In genomic region chr18:73790582-73790981, GRCh38 we compare ENCODE assay signal across 32 cellular contexts.
"Had no signal": no experiment of that assay in that cellular context is flagged by ENCODE, and none has a peak within 500 bp of the region (broad histone marks: within the 10 kb centered on the region; RNA-seq: fewer than 3 reads in every experiment).

No MANE protein-coding gene starts in this region.

- H3K4me3 ChIP-seq: heart left ventricle, pancreas, prostate gland, sigmoid colon, thyroid gland, upper lobe of left lung, vagina had no signal

- H3K9me3 Mint-ChIP-seq: activated naive CD4-positive, alpha-beta T cell treated with anti-CD3 and anti-CD28 coated beads, Interleukin-2, amount 10 ng/mL, durations not matched to agents 7 days and 5 days; activated naive CD8-positive, alpha-beta T cell treated with anti-CD3 and anti-CD28 coated beads, Interleukin-2, amount 10 ng/mL, durations not matched to agents 7 days and 5 days; activated T-cell treated with anti-CD3 and anti-CD28 coated beads, Interleukin-2, amount 50 U/mL, for 72 hours; memory B cell; stimulated activated memory B cell treated with anti-CD40 and anti-IgM and Interleukin-4, amounts not matched to agents 10 μg/mL and 1 μg/mL and 100 μg/mL, for 72 hours; stimulated activated naive CD8-positive, alpha-beta T cell treated with anti-CD3 and anti-CD28 coated beads, Interleukin-15, amount 100 ng/mL, for 72 hours had no signal

- H3K36me3 Mint-ChIP-seq: activated naive CD4-positive, alpha-beta T cell treated with anti-CD3 and anti-CD28 coated beads, Interleukin-2, amount 10 ng/mL, durations not matched to agents 7 days and 5 days; activated naive CD8-positive, alpha-beta T cell treated with anti-CD3 and anti-CD28 coated beads, Interleukin-2, amount 10 ng/mL, durations not matched to agents 7 days and 5 days; immature natural killer cell; memory B cell; naive thymus-derived CD4-positive, alpha-beta T cell; stimulated activated memory B cell treated with anti-CD40 and anti-IgM and Interleukin-4, amounts not matched to agents 10 μg/mL and 1 μg/mL and 100 μg/mL, for 72 hours had no signal

- H3K27ac ChIP-seq: brain microvascular endothelial cell, heart left ventricle, pancreas, prostate gland, sigmoid colon, thyroid gland, upper lobe of left lung, vagina had no signal

- ATAC-seq: activated T-cell treated with anti-CD3 and anti-CD28 coated beads, Interleukin-2, amount 50 U/mL, for 72 hours; heart left ventricle; naive thymus-derived CD4-positive, alpha-beta T cell; pancreas; stimulated activated memory B cell treated with anti-CD40 and anti-IgM and Interleukin-4, amounts not matched to agents 10 μg/mL and 1 μg/mL and 100 μg/mL, for 72 hours; stimulated activated naive CD8-positive, alpha-beta T cell treated with anti-CD3 and anti-CD28 coated beads, Interleukin-15, amount 100 ng/mL, for 72 hours had no signal

- H3K27ac Mint-ChIP-seq: activated naive CD4-positive, alpha-beta T cell treated with anti-CD3 and anti-CD28 coated beads, Interleukin-2, amount 10 ng/mL, durations not matched to agents 7 days and 5 days; activated naive CD8-positive, alpha-beta T cell treated with anti-CD3 and anti-CD28 coated beads, Interleukin-2, amount 10 ng/mL, durations not matched to agents 7 days and 5 days; activated T-cell treated with anti-CD3 and anti-CD28 coated beads, Interleukin-2, amount 50 U/mL, for 72 hours; immature natural killer cell; memory B cell; naive thymus-derived CD4-positive, alpha-beta T cell; stimulated activated memory B cell treated with anti-CD40 and anti-IgM and Interleukin-4, amounts not matched to agents 10 μg/mL and 1 μg/mL and 100 μg/mL, for 72 hours; stimulated activated naive CD8-positive, alpha-beta T cell treated with anti-CD3 and anti-CD28 coated beads, Interleukin-15, amount 100 ng/mL, for 72 hours had no signal

- H3K4me3 Mint-ChIP-seq: activated naive CD4-positive, alpha-beta T cell treated with anti-CD3 and anti-CD28 coated beads, Interleukin-2, amount 10 ng/mL, durations not matched to agents 7 days and 5 days; activated naive CD8-positive, alpha-beta T cell treated with anti-CD3 and anti-CD28 coated beads, Interleukin-2, amount 10 ng/mL, durations not matched to agents 7 days and 5 days; activated T-cell treated with anti-CD3 and anti-CD28 coated beads, Interleukin-2, amount 50 U/mL, for 72 hours; immature natural killer cell; memory B cell; naive thymus-derived CD4-positive, alpha-beta T cell; stimulated activated memory B cell treated with anti-CD40 and anti-IgM and Interleukin-4, amounts not matched to agents 10 μg/mL and 1 μg/mL and 100 μg/mL, for 72 hours; stimulated activated naive CD8-positive, alpha-beta T cell treated with anti-CD3 and anti-CD28 coated beads, Interleukin-15, amount 100 ng/mL, for 72 hours had no signal

- FAIRE-seq: astrocyte, pancreas, small intestine had no signal

- DNase-seq: activated CD4-positive, alpha-beta T cell treated with anti-CD3 and anti-CD28 coated beads for 4 hours; activated CD4-positive, alpha-beta T cell treated with anti-CD3 and anti-CD28 coated beads, Interleukin-2, amount 50 U/mL, for 4 hours; activated effector memory CD4-positive, alpha-beta T cell treated with Interleukin-2 at 50 U/mL for 16 hours; activated naive CD4-positive, alpha-beta T cell treated with anti-CD3 and anti-CD28 coated beads, Interleukin-2, amount 10 ng/mL, durations not matched to agents 7 days and 5 days; activated naive CD8-positive, alpha-beta T cell treated with anti-CD3 and anti-CD28 coated beads, Interleukin-2, amount 10 ng/mL, durations not matched to agents 7 days and 5 days; activated T-cell treated with anti-CD3 and anti-CD28 coated beads for 4 hours; activated T-cell treated with anti-CD3 and anti-CD28 coated beads, Interleukin-2, amount 50 U/mL, for 72 hours; amniotic stem cell; brain microvascular endothelial cell; caudate nucleus; heart left ventricle; hypothalamus; immature natural killer cell; midbrain; naive thymus-derived CD4-positive, alpha-beta T cell; nucleus accumbens; pancreas; retina; sigmoid colon; small intestine; stimulated activated CD4-positive, alpha-beta T cell treated with anti-CD3 and anti-CD28 coated beads, Interleukin-1b, Interleukin-23, amount 100 ng/mL, for 48 hours; stimulated activated CD4-positive, alpha-beta T cell treated with anti-CD3 and anti-CD28 coated beads, Interleukin-4, amount 100 ng/mL, for 4 hours; stimulated activated CD8-positive, alpha-beta memory T cell treated with anti-CD3 and anti-CD28 coated beads, Interleukin-4, amount 100 ng/mL, for 48 hours; stimulated activated naive CD8-positive, alpha-beta T cell treated with anti-CD3 and anti-CD28 coated beads, Interleukin-15, amount 100 ng/mL, for 72 hours; substantia nigra; thyroid gland; upper lobe of left lung had no signal

- H3K27me3 Mint-ChIP-seq: activated naive CD4-positive, alpha-beta T cell treated with anti-CD3 and anti-CD28 coated beads, Interleukin-2, amount 10 ng/mL, durations not matched to agents 7 days and 5 days; stimulated activated memory B cell treated with anti-CD40 and anti-IgM and Interleukin-4, amounts not matched to agents 10 μg/mL and 1 μg/mL and 100 μg/mL, for 72 hours; stimulated activated naive CD8-positive, alpha-beta T cell treated with anti-CD3 and anti-CD28 coated beads, Interleukin-15, amount 100 ng/mL, for 72 hours had no signal

- H3K27me3 ChIP-seq: brain microvascular endothelial cell, heart left ventricle, pancreas, sigmoid colon, thyroid gland, upper lobe of left lung, vagina had no signal

- H3K9me3 ChIP-seq: heart left ventricle, pancreas, prostate gland, sigmoid colon, thyroid gland, upper lobe of left lung, vagina had no signal

- H3K36me3 ChIP-seq: brain microvascular endothelial cell, heart left ventricle, pancreas, prostate gland, sigmoid colon, thyroid gland, upper lobe of left lung, vagina had no signal

- H3K4me1 ChIP-seq: heart left ventricle, pancreas, prostate gland, sigmoid colon, thyroid gland, upper lobe of left lung, vagina had no signal

- H3K4me1 Mint-ChIP-seq: activated naive CD4-positive, alpha-beta T cell treated with anti-CD3 and anti-CD28 coated beads, Interleukin-2, amount 10 ng/mL, durations not matched to agents 7 days and 5 days; activated naive CD8-positive, alpha-beta T cell treated with anti-CD3 and anti-CD28 coated beads, Interleukin-2, amount 10 ng/mL, durations not matched to agents 7 days and 5 days; immature natural killer cell; memory B cell; naive thymus-derived CD4-positive, alpha-beta T cell; stimulated activated memory B cell treated with anti-CD40 and anti-IgM and Interleukin-4, amounts not matched to agents 10 μg/mL and 1 μg/mL and 100 μg/mL, for 72 hours; stimulated activated naive CD8-positive, alpha-beta T cell treated with anti-CD3 and anti-CD28 coated beads, Interleukin-15, amount 100 ng/mL, for 72 hours had no signal
